1 cellular context compared by ENCODE assay signal in the genomic region with DNA sequence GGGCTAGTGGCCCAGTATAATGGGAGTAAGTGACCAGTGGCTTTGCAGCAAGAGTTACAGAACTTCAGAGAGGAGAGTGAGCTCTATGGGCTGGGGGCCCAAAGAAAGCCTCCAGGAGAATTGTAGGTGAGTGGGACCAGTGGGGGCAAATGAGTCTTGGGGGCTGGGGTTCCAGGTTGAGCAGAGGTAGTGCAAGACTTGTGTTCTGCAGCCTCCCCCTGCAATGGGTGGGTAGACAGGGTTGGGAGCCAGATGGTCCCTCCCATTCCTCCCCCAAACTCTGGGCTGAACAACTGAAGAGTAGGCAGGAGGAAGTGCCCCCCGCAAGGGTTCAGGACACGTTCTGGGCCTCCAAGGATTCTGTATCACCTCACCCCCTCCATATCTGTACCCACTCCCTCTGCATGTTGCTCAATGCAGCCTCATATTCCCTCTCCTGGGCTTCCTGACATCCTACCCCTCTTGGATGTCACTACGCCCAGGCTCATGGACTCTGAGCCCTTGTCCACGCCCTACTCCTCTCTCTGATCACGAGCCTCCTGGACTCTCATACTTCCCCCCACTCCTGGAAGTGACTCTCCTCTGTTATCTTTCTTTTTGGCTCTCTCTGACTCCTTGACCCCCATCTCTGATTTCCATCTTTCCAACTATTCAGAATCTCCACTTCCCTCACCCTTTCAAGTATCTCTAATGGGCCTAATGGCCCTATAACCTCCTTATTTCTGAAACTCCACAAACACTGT.
A peak's percentile ranks its signal among the peaks of the same experiment; 100 is the strongest.
TF ChIP-seq lines count a peak whose summit lies in the region.

No MANE protein-coding gene starts in this region.

TF ChIP-seq in HepG2, 621 proteins besides CTCF, POLR2A, EP300 and RAD21 (continued from another document and continues in another):
- TF ChIP-seq, protein P1, sequence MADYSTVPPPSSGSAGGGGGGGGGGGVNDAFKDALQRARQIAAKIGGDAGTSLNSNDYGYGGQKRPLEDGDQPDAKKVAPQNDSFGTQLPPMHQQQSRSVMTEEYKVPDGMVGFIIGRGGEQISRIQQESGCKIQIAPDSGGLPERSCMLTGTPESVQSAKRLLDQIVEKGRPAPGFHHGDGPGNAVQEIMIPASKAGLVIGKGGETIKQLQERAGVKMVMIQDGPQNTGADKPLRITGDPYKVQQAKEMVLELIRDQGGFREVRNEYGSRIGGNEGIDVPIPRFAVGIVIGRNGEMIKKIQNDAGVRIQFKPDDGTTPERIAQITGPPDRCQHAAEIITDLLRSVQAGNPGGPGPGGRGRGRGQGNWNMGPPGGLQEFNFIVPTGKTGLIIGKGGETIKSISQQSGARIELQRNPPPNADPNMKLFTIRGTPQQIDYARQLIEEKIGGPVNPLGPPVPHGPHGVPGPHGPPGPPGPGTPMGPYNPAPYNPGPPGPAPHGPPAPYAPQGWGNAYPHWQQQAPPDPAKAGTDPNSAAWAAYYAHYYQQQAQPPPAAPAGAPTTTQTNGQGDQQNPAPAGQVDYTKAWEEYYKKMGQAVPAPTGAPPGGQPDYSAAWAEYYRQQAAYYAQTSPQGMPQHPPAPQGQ (CRISPR knock-in tag; IDR thresholded peaks at IDR 0.05; ENCODE audit: borderline replicate concordance) = no peak
- TF ChIP-seq ZNF501 (CRISPR knock-in tag; IDR thresholded peaks at IDR 0.05) (peak; percentile 58; the same call in 1 of the 2 replicates), EEA1 (CRISPR knock-in tag; IDR thresholded peaks at IDR 0.05; ENCODE audit: borderline replicate concordance) (no peak), STAG1 (CRISPR knock-in tag; IDR thresholded peaks at IDR 0.05) (no peak), ZNF562 (CRISPR knock-in tag; IDR thresholded peaks at IDR 0.05; ENCODE audit: borderline replicate concordance) (no peak), KLF15 (CRISPR knock-in tag; IDR thresholded peaks at IDR 0.05; ENCODE audit: borderline replicate concordance) (no peak), JUNB (CRISPR knock-in tag; IDR thresholded peaks at IDR 0.05; ENCODE audit: borderline replicate concordance) (no peak), SIX1 (CRISPR knock-in tag; IDR thresholded peaks at IDR 0.05; ENCODE audit: borderline replicate concordance) (peak; percentile 77; the same call in 1 of the 2 replicates), SALL2 (CRISPR knock-in tag; IDR thresholded peaks at IDR 0.05) (no peak), FOXK2 (IDR thresholded peaks at IDR 0.05) (no peak), SP1 (IDR thresholded peaks at IDR 0.05) (no peak), SP1 (CRISPR knock-in tag; IDR thresholded peaks at IDR 0.05) (no peak), ZNF816 (CRISPR knock-in tag; IDR thresholded peaks at IDR 0.05; ENCODE audit: borderline replicate concordance) (peak; percentile 46; the same call in 1 of the 2 replicates), RORA (CRISPR knock-in tag; IDR thresholded peaks at IDR 0.05) (no peak), U2AF1 (optimal IDR thresholded peaks at IDR 0.05; ENCODE audit: low read depth, low read length) (no peak), POGZ (CRISPR knock-in tag; IDR thresholded peaks at IDR 0.05) (peak; percentile 54), ZNF557 (CRISPR knock-in tag; IDR thresholded peaks at IDR 0.05) (no peak), ATAD3A (CRISPR knock-in tag; IDR thresholded peaks at IDR 0.05) (no peak), TRIM24 (CRISPR knock-in tag; IDR thresholded peaks at IDR 0.05) (peak; percentile 70; the same call in 1 of the 2 replicates), SMAD9 (CRISPR knock-in tag; IDR thresholded peaks at IDR 0.05) (no peak), MTF2 (CRISPR knock-in tag; IDR thresholded peaks at IDR 0.05; ENCODE audit: borderline replicate concordance) (no peak), ZNF335 (CRISPR knock-in tag; IDR thresholded peaks at IDR 0.05) (peak; percentile 67; the same call in 1 of the 2 replicates), SMYD3 (CRISPR knock-in tag; IDR thresholded peaks at IDR 0.05) (no peak), FIP1L1 (IDR thresholded peaks at IDR 0.05; ENCODE audit: borderline replicate concordance, insufficient read depth, low read depth, low read length) (no peak), ZNF709 (CRISPR knock-in tag; IDR thresholded peaks at IDR 0.05) (0 out of 2 replicates have a peak, but pooled peaks have one; percentile 28), MED8 (CRISPR knock-in tag; IDR thresholded peaks at IDR 0.05; ENCODE audit: insufficient replicate concordance) (no peak)
- TF ChIP-seq, protein P2, sequence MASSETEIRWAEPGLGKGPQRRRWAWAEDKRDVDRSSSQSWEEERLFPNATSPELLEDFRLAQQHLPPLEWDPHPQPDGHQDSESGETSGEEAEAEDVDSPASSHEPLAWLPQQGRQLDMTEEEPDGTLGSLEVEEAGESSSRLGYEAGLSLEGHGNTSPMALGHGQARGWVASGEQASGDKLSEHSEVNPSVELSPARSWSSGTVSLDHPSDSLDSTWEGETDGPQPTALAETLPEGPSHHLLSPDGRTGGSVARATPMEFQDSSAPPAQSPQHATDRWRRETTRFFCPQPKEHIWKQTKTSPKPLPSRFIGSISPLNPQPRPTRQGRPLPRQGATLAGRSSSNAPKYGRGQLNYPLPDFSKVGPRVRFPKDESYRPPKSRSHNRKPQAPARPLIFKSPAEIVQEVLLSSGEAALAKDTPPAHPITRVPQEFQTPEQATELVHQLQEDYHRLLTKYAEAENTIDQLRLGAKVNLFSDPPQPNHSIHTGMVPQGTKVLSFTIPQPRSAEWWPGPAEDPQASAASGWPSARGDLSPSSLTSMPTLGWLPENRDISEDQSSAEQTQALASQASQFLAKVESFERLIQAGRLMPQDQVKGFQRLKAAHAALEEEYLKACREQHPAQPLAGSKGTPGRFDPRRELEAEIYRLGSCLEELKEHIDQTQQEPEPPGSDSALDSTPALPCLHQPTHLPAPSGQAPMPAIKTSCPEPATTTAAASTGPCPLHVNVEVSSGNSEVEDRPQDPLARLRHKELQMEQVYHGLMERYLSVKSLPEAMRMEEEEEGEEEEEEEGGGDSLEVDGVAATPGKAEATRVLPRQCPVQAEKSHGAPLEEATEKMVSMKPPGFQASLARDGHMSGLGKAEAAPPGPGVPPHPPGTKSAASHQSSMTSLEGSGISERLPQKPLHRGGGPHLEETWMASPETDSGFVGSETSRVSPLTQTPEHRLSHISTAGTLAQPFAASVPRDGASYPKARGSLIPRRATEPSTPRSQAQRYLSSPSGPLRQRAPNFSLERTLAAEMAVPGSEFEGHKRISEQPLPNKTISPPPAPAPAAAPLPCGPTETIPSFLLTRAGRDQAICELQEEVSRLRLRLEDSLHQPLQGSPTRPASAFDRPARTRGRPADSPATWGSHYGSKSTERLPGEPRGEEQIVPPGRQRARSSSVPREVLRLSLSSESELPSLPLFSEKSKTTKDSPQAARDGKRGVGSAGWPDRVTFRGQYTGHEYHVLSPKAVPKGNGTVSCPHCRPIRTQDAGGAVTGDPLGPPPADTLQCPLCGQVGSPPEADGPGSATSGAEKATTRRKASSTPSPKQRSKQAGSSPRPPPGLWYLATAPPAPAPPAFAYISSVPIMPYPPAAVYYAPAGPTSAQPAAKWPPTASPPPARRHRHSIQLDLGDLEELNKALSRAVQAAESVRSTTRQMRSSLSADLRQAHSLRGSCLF (CRISPR knock-in tag; IDR thresholded peaks at IDR 0.05; ENCODE audit: borderline replicate concordance) = no peak
- TF ChIP-seq, protein P3, sequence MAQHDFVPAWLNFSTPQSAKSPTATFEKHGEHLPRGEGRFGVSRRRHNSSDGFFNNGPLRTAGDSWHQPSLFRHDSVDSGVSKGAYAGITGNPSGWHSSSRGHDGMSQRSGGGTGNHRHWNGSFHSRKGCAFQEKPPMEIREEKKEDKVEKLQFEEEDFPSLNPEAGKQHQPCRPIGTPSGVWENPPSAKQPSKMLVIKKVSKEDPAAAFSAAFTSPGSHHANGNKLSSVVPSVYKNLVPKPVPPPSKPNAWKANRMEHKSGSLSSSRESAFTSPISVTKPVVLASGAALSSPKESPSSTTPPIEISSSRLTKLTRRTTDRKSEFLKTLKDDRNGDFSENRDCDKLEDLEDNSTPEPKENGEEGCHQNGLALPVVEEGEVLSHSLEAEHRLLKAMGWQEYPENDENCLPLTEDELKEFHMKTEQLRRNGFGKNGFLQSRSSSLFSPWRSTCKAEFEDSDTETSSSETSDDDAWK (CRISPR knock-in tag; IDR thresholded peaks at IDR 0.05) = no peak
- TF ChIP-seq, protein P4, sequence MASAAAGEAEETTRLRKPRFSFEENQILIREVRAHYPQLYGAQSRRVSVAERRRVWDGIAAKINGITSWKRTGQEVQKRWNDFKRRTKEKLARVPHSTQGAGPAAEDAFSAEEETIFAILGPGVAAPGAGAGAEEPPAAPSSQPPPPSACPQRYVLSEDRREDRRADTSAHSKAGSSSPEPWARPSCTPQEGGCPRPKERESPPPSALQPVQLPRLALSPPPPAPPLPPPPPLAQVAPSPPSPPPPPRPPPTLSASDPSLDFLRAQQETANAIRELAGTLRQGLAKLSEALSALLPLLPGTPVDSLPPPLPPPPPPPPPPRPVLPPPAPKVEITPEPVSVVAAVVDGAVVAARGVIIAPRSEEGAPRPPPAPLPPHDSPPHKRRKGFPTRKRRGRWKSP (CRISPR knock-in tag; IDR thresholded peaks at IDR 0.05) = peak; percentile 61; the same call in 1 of the 2 replicates
- TF ChIP-seq, protein P5, sequence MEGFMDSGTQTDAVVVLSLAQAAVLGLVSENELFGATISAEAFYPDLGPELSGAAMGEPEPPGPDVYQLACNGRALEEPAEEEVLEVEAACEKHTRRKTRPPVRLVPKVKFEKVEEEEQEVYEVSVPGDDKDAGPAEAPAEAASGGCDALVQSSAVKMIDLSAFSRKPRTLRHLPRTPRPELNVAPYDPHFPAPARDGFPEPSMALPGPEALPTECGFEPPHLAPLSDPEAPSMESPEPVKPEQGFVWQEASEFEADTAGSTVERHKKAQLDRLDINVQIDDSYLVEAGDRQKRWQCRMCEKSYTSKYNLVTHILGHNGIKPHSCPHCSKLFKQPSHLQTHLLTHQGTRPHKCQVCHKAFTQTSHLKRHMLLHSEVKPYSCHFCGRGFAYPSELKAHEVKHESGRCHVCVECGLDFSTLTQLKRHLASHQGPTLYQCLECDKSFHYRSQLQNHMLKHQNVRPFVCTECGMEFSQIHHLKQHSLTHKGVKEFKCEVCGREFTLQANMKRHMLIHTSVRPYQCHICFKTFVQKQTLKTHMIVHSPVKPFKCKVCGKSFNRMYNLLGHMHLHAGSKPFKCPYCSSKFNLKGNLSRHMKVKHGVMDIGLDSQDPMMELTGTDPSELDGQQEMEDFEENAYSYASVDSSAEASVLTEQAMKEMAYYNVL (CRISPR knock-in tag; IDR thresholded peaks at IDR 0.05; ENCODE audit: borderline replicate concordance) = 0 out of 2 replicates have a peak, but pooled peaks have one; percentile 83
- TF ChIP-seq, protein P6, sequence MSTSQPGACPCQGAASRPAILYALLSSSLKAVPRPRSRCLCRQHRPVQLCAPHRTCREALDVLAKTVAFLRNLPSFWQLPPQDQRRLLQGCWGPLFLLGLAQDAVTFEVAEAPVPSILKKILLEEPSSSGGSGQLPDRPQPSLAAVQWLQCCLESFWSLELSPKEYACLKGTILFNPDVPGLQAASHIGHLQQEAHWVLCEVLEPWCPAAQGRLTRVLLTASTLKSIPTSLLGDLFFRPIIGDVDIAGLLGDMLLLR (CRISPR knock-in tag; IDR thresholded peaks at IDR 0.05) = no peak
- TF ChIP-seq, protein P7, sequence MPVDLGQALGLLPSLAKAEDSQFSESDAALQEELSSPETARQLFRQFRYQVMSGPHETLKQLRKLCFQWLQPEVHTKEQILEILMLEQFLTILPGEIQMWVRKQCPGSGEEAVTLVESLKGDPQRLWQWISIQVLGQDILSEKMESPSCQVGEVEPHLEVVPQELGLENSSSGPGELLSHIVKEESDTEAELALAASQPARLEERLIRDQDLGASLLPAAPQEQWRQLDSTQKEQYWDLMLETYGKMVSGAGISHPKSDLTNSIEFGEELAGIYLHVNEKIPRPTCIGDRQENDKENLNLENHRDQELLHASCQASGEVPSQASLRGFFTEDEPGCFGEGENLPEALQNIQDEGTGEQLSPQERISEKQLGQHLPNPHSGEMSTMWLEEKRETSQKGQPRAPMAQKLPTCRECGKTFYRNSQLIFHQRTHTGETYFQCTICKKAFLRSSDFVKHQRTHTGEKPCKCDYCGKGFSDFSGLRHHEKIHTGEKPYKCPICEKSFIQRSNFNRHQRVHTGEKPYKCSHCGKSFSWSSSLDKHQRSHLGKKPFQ (CRISPR knock-in tag; IDR thresholded peaks at IDR 0.05; ENCODE audit: insufficient replicate concordance) = no peak
- TF ChIP-seq, protein P8, sequence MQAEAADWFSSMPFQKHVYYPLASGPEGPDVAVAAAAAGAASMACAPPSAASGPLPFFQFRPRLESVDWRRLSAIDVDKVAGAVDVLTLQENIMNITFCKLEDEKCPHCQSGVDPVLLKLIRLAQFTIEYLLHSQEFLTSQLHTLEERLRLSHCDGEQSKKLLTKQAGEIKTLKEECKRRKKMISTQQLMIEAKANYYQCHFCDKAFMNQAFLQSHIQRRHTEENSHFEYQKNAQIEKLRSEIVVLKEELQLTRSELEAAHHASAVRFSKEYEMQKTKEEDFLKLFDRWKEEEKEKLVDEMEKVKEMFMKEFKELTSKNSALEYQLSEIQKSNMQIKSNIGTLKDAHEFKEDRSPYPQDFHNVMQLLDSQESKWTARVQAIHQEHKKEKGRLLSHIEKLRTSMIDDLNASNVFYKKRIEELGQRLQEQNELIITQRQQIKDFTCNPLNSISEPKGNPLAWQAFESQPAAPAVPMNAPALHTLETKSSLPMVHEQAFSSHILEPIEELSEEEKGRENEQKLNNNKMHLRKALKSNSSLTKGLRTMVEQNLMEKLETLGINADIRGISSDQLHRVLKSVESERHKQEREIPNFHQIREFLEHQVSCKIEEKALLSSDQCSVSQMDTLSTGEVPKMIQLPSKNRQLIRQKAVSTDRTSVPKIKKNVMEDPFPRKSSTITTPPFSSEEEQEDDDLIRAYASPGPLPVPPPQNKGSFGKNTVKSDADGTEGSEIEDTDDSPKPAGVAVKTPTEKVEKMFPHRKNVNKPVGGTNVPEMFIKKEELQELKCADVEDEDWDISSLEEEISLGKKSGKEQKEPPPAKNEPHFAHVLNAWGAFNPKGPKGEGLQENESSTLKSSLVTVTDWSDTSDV (CRISPR knock-in tag; IDR thresholded peaks at IDR 0.05) = no peak
- TF ChIP-seq, protein P9, sequence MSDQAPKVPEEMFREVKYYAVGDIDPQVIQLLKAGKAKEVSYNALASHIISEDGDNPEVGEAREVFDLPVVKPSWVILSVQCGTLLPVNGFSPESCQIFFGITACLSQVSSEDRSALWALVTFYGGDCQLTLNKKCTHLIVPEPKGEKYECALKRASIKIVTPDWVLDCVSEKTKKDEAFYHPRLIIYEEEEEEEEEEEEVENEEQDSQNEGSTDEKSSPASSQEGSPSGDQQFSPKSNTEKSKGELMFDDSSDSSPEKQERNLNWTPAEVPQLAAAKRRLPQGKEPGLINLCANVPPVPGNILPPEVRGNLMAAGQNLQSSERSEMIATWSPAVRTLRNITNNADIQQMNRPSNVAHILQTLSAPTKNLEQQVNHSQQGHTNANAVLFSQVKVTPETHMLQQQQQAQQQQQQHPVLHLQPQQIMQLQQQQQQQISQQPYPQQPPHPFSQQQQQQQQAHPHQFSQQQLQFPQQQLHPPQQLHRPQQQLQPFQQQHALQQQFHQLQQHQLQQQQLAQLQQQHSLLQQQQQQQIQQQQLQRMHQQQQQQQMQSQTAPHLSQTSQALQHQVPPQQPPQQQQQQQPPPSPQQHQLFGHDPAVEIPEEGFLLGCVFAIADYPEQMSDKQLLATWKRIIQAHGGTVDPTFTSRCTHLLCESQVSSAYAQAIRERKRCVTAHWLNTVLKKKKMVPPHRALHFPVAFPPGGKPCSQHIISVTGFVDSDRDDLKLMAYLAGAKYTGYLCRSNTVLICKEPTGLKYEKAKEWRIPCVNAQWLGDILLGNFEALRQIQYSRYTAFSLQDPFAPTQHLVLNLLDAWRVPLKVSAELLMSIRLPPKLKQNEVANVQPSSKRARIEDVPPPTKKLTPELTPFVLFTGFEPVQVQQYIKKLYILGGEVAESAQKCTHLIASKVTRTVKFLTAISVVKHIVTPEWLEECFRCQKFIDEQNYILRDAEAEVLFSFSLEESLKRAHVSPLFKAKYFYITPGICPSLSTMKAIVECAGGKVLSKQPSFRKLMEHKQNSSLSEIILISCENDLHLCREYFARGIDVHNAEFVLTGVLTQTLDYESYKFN (CRISPR knock-in tag; conservative IDR thresholded peaks at IDR 0.05) = peak; percentile 89
